In genomic region chr2:15518759-15519158, GRCh38 we compare ENCODE assay signal across 7 cellular contexts. TPM values are rescaled to one million over a fixed set of nuclear protein-coding genes. Genes with fewer than 3 reads are reported as not detected.
A peak's percentile ranks its signal among the peaks of the same experiment; 100 is the strongest.
DNase-seq lines count a peak whose midpoint lies in the region; ATAC-seq, FAIRE-seq and TF ChIP-seq lines count a peak whose summit lies in the region.
"Not testable (repeated sequence)": the region's sequence is repeated elsewhere in the genome, so short reads cannot be mapped to it uniquely, and the experiment has no call there.

No MANE protein-coding gene starts in this region.

- H3K36me3 Mint-ChIP-seq in CD14-positive monocyte = peaks cover 25 to 33% of the 10 kb centered on the region in 2 donors
- not testable (repeated sequence) for H3K36me3 Mint-ChIP-seq in activated T-cell treated with anti-CD3 and anti-CD28 coated beads, Interleukin-2, amount 50 U/mL, for 72 hours (ENCODE audit: insufficient read depth in 2 of 2); astrocyte (ENCODE audit: low read depth, unreplicated experiment)
- H3K36me3 Mint-ChIP-seq in stimulated activated naive B cell treated with anti-CD40 and anti-IgM and Interleukin-4, amounts not matched to agents 10 μg/mL and 1 μg/mL and 100 μg/mL, for 72 hours = peaks cover 19 to 45% of the 10 kb centered on the region in 2 donors

- H3K27ac Mint-ChIP-seq in CD14-positive monocyte = peak overlapping the region; percentile 79 to 93 (median 86)
- H3K27ac Mint-ChIP-seq in activated T-cell treated with anti-CD3 and anti-CD28 coated beads, Interleukin-2, amount 50 U/mL, for 72 hours = peak overlapping the region; percentile 69
- not testable (repeated sequence) for H3K27ac Mint-ChIP-seq in astrocyte (ENCODE audit: unreplicated experiment)
- H3K27ac Mint-ChIP-seq in stimulated activated naive B cell treated with anti-CD40 and anti-IgM and Interleukin-4, amounts not matched to agents 10 μg/mL and 1 μg/mL and 100 μg/mL, for 72 hours = peak overlapping the region; percentile 25

- not testable (repeated sequence) for H3K4me1 ChIP-seq in astrocyte (ENCODE audit: insufficient read depth, low read length); K562 (replicated peaks in 1 of 2; ENCODE audit: control insufficient read depth in 2 of 2, insufficient read depth in 2 of 2, low read length in 2 of 2)
- peaks cover 14% of the 10 kb centered on the region for H3K4me1 ChIP-seq in HepG2 (ENCODE audit: insufficient read depth, low read length)

- not testable (repeated sequence) for TF ChIP-seq RAD21 in K562 (CRISPR knock-in tag; conservative IDR thresholded peaks at IDR 0.05 in 1 of 2, IDR thresholded peaks at IDR 0.05 in 1 of 2); HepG2 (CRISPR knock-in tag; IDR thresholded peaks at IDR 0.05)

- WGBS in K562 (ENCODE audit: insufficient coverage, low coverage, missing lambda C conversion rate) = 89% methylated on average over 3 of the region's 3 CpGs
- 99% methylated on average over 3 of the region's 3 CpGs for WGBS in HepG2 (ENCODE audit: low lambda C conversion rate)

- not testable (repeated sequence) for H3K36me3 ChIP-seq in astrocyte (ENCODE audit: insufficient read depth, low read length)
- H3K36me3 ChIP-seq in K562 (ENCODE audit: control insufficient read depth, insufficient read depth, low read length) = peaks cover 75% of the 10 kb centered on the region
- H3K36me3 ChIP-seq in HepG2 (replicated peaks in 1 of 2; ENCODE audit: control insufficient read depth in 1 of 2, insufficient read depth in 2 of 2, low read length in 2 of 2) = peaks cover under 1 to 21% of the 10 kb centered on the region in 2 experiments; a peak in 3 of 5 replicates

- not testable (repeated sequence) for H3K9me3 ChIP-seq in astrocyte (ENCODE audit: insufficient read depth, low read depth, low read length); K562 (replicated peaks; ENCODE audit: control insufficient read depth, insufficient read depth, low read depth, low read length); HepG2 (ENCODE audit: low read length)

- H3K27me3 Mint-ChIP-seq in CD14-positive monocyte (ENCODE audit: low read depth in 3 of 3); activated T-cell treated with anti-CD3 and anti-CD28 coated beads, Interleukin-2, amount 50 U/mL, for 72 hours (ENCODE audit: low read depth); astrocyte (ENCODE audit: low read depth, unreplicated experiment); stimulated activated naive B cell treated with anti-CD40 and anti-IgM and Interleukin-4, amounts not matched to agents 10 μg/mL and 1 μg/mL and 100 μg/mL, for 72 hours: not testable (repeated sequence)

- ATAC-seq in activated T-cell treated with anti-CD3 and anti-CD28 coated beads, Interleukin-2, amount 50 U/mL, for 72 hours (replicated peaks in 1 of 2); K562; HepG2; stimulated activated naive B cell treated with anti-CD40 and anti-IgM and Interleukin-4, amounts not matched to agents 10 μg/mL and 1 μg/mL and 100 μg/mL, for 72 hours (replicated peaks): not testable (repeated sequence)

- H3K4me1 Mint-ChIP-seq in CD14-positive monocyte = peaks cover 14% of the 10 kb centered on the region
- H3K4me1 Mint-ChIP-seq in activated T-cell treated with anti-CD3 and anti-CD28 coated beads, Interleukin-2, amount 50 U/mL, for 72 hours (ENCODE audit: low read depth); astrocyte (ENCODE audit: low read depth, unreplicated experiment); stimulated activated naive B cell treated with anti-CD40 and anti-IgM and Interleukin-4, amounts not matched to agents 10 μg/mL and 1 μg/mL and 100 μg/mL, for 72 hours: not testable (repeated sequence)

- peak overlapping the region; percentile 64 to 90 for H3K4me3 Mint-ChIP-seq in CD14-positive monocyte
- H3K4me3 Mint-ChIP-seq in activated T-cell treated with anti-CD3 and anti-CD28 coated beads, Interleukin-2, amount 50 U/mL, for 72 hours; astrocyte (ENCODE audit: unreplicated experiment); stimulated activated naive B cell treated with anti-CD40 and anti-IgM and Interleukin-4, amounts not matched to agents 10 μg/mL and 1 μg/mL and 100 μg/mL, for 72 hours: not testable (repeated sequence)

- H3K4me3 ChIP-seq in astrocyte (ENCODE audit: insufficient read depth, low read depth, low read length); K562; HepG2 (replicated peaks in 1 of 3; ENCODE audit: insufficient read depth in 1 of 3, low read depth in 2 of 3, low read length in 3 of 3): not testable (repeated sequence)

- intact Hi-C loops in CD14-positive monocyte (cut with micrococcal nuclease); K562 (cut with micrococcal nuclease); HepG2 (cut with micrococcal nuclease; ENCODE audit: unreplicated experiment): not testable (repeated sequence)

- H3K9me1 ChIP-seq in K562 (ENCODE audit: control insufficient read depth, insufficient read depth, low read length) = not testable (repeated sequence)

- not testable (repeated sequence) for H3K27me3 ChIP-seq in astrocyte (ENCODE audit: insufficient read depth, low read length); K562 (ENCODE audit: control insufficient read depth in 2 of 2, insufficient read depth in 2 of 2, low read length in 2 of 2); HepG2 (ENCODE audit: control insufficient read depth in 1 of 2, insufficient read depth in 2 of 2, low read length in 2 of 2)

- not testable (repeated sequence) for H2AFZ ChIP-seq in astrocyte (ENCODE audit: low read depth, low read length); K562 (ENCODE audit: low read depth, low read length); HepG2 (ENCODE audit: low read length)

- in situ Hi-C loops in K562 (cut with MboI); HepG2 (cut with HindIII; ENCODE audit: extremely low pct_ligation_motif_present, low pct_unique_long_range_greater_than_20kb): not testable (repeated sequence)

- TF ChIP-seq POLR2A in K562 (conservative IDR thresholded peaks at IDR 0.05); HepG2 (IDR thresholded peaks at IDR 0.05; ENCODE audit: insufficient read depth in 1 of 2, low read depth in 2 of 2, low read length in 2 of 2): not testable (repeated sequence)

- H4K20me1 ChIP-seq in astrocyte (ENCODE audit: insufficient read depth, low read length); K562 (replicated peaks; ENCODE audit: control insufficient read depth, insufficient read depth, low read length); HepG2 (ENCODE audit: insufficient read depth, low read length): not testable (repeated sequence)

- not testable (repeated sequence) for H3K4me2 ChIP-seq in astrocyte (ENCODE audit: low read length); K562 (ENCODE audit: insufficient read depth, low read length); HepG2 (ENCODE audit: low read depth, low read length)

- H3K9ac ChIP-seq in astrocyte (ENCODE audit: low read length); K562 (ENCODE audit: insufficient read depth in 1 of 2, low read depth in 2 of 2, low read length in 2 of 2); HepG2 (ENCODE audit: insufficient read depth, low read depth, low read length): not testable (repeated sequence)

- not testable (repeated sequence) for TF ChIP-seq EP300 in K562 (IDR thresholded peaks at IDR 0.05; ENCODE audit: low read length); HepG2 (IDR thresholded peaks at IDR 0.05; ENCODE audit: low read depth in 2 of 2, low read length in 2 of 2); HepG2 (CRISPR knock-in tag; IDR thresholded peaks at IDR 0.05; ENCODE audit: borderline replicate concordance)

- BruUV-seq in K562 (replicated peaks; lab: Mats Ljungman, UMichigan); HepG2 (replicated peaks; lab: Mats Ljungman, UMichigan): not testable (repeated sequence)

- TF ChIP-seq CTCF in CD14-positive monocyte (IDR thresholded peaks at IDR 0.05); astrocyte (IDR thresholded peaks at IDR 0.05; ENCODE audit: insufficient read depth, low read depth, low read length); K562 (IDR thresholded peaks at IDR 0.05 in 2 of 3, conservative IDR thresholded peaks at IDR 0.05 in 1 of 3; ENCODE audit: insufficient read depth in 2 of 3, low read depth in 1 of 3, low read length in 3 of 3); HepG2 (CRISPR knock-in tag; IDR thresholded peaks at IDR 0.05): not testable (repeated sequence)

- H3K79me2 ChIP-seq in astrocyte (ENCODE audit: insufficient read depth, low read length); HepG2 (ENCODE audit: insufficient read depth, low read length): not testable (repeated sequence)
- H3K79me2 ChIP-seq in K562 (ENCODE audit: control insufficient read depth, insufficient read depth, low read length) = peaks cover 20% of the 10 kb centered on the region

- CTCF ChIA-PET in K562 (lab: Yijun Ruan, JAX; ENCODE audit: low intra/inter-chr PET ratio); HepG2 (lab: Yijun Ruan, JAX; ENCODE audit: low intra/inter-chr PET ratio, low total read pairs): not testable (repeated sequence)

- H3K9me3 Mint-ChIP-seq in CD14-positive monocyte; activated T-cell treated with anti-CD3 and anti-CD28 coated beads, Interleukin-2, amount 50 U/mL, for 72 hours; astrocyte (ENCODE audit: unreplicated experiment); stimulated activated naive B cell treated with anti-CD40 and anti-IgM and Interleukin-4, amounts not matched to agents 10 μg/mL and 1 μg/mL and 100 μg/mL, for 72 hours: not testable (repeated sequence)

- POLR2A ChIA-PET in K562 (lab: Yijun Ruan, JAX) = interaction anchor here (1.2 kb wide), 1 partner anchor 11 kb away, joined by 6 read pairs; no protein-coding TSS in a partner anchor
- POLR2A ChIA-PET in HepG2 (lab: Yijun Ruan, JAX) = not testable (repeated sequence)

- not testable (repeated sequence) for DNase-seq in CD14-positive monocyte (ENCODE audit: low spot score); activated T-cell treated with anti-CD3 and anti-CD28 coated beads, Interleukin-2, amount 50 U/mL, for 72 hours; astrocyte (ENCODE audit: low read depth); K562 (ENCODE audit: extremely low read depth in 1 of 4, low spot score in 3 of 4); HepG2 (ENCODE audit: low spot score); stimulated activated naive B cell treated with anti-CD40 and anti-IgM and Interleukin-4, amounts not matched to agents 10 μg/mL and 1 μg/mL and 100 μg/mL, for 72 hours
- peak; percentile 86 for DNase-seq in SK-N-DZ (ENCODE audit: low spot score)

- FAIRE-seq in astrocyte (lab: Jason Lieb, UNC) = peak; percentile 39
- not testable (repeated sequence) for FAIRE-seq in K562 (lab: Jason Lieb, UNC); HepG2 (lab: Jason Lieb, UNC)

- not testable (repeated sequence) for H3K27ac ChIP-seq in astrocyte (ENCODE audit: low read depth, low read length); K562 (ENCODE audit: extremely low read depth, low read depth, low read length); HepG2 (ENCODE audit: extremely low read length, insufficient read depth, low read length)

RNA-seq across cellular contexts. Expression of gene NBAS, which starts 42.4 kb away (rescaled TPM):
- polyA plus RNA-seq in CD14-positive monocyte = 10 to 100 TPM in 1 of 2 donors, 1 to 10 TPM in 1; 8.9 to 10.9 TPM
- polyA plus RNA-seq in SK-N-DZ (2014; cell fraction: cytosol; rRNA removed) = 171 and 202 TPM in 2 replicates
- 123 and 132 TPM in 2 replicates for polyA plus RNA-seq in SK-N-DZ (2014; cell fraction: nucleus; rRNA removed)
- total RNA-seq in activated T-cell treated with anti-CD3 and anti-CD28 coated beads, Interleukin-2, amount 50 U/mL, for 72 hours = 10 to 100 TPM; 45.9 to 50.8 TPM
- 57.6 and 61.5 TPM in 2 replicates for total RNA-seq in astrocyte
- 91.7 and 241 TPM in 2 replicates for total RNA-seq in K562 (2011; cell fraction: chromatin; rRNA removed; ENCODE audit: low replicate concordance)
- 43.5 and 55.7 TPM in 2 replicates for total RNA-seq in K562 (2011; cell fraction: nucleolus; rRNA removed)
- total RNA-seq in K562 (2011; cell fraction: nucleoplasm; rRNA removed) = 65.8 and 79.2 TPM in 2 replicates
- total RNA-seq in K562 (2014; rRNA removed) = 69.9 and 79.6 TPM in 2 replicates
- 90.3 and 91.4 TPM in 2 replicates for total RNA-seq in K562 (2014; rRNA removed; fragmentation: Illumina TruSeq; extraction: Trizol)
- 90.1 and 94.4 TPM in 2 replicates for total RNA-seq in K562 (2015; rRNA removed; fragmentation: Illumina TruSeq; extraction: Trizol)
- 91.2 and 95.8 TPM in 2 replicates for total RNA-seq in K562 (2021)
- polyA plus RNA-seq in K562 (2011; rRNA removed) = 55.3 and 56.7 TPM in 2 replicates
- polyA plus RNA-seq in K562 (2011; cell fraction: cytosol; rRNA removed) = 40.2 and 57.1 TPM in 2 replicates
- 61.7 and 63.2 TPM in 2 replicates for polyA plus RNA-seq in K562 (2011; cell fraction: nucleus; rRNA removed)
- polyA plus RNA-seq in K562 (2012) = 55.4 and 126 TPM in 2 replicates
- polyA plus RNA-seq in K562 (2014; fragmentation: Illumina TruSeq; extraction: Trizol) = 63.7 and 70.8 TPM in 2 replicates
- polyA plus RNA-seq in K562 (2014; fragmentation: Nextera tagmentation; extraction: Ambion mirVana) = 10 to 100 TPM; 15.3 to 33.5 TPM
- polyA plus RNA-seq in K562 (2014; rRNA removed) = 43.1 and 49.5 TPM in 2 replicates
- polyA minus RNA-seq in K562 (2011; rRNA and poly(A)+ RNA removed) = 182 and 229 TPM in 2 replicates
- polyA minus RNA-seq in K562 (2011; cell fraction: cytosol; rRNA and poly(A)+ RNA removed) = 75.2 and 76.4 TPM in 2 replicates
- polyA minus RNA-seq in K562 (2011; cell fraction: nucleus; rRNA and poly(A)+ RNA removed) = 67.5 and 123 TPM in 2 replicates
- 58.7 and 61.4 TPM in 2 replicates for total RNA-seq in HepG2 (2016; rRNA removed; fragmentation: Illumina TruSeq; extraction: Trizol)
- 52.9 and 59.9 TPM in 2 replicates for total RNA-seq in HepG2 (2016; cell fraction: cytosol; rRNA removed; fragmentation: Illumina TruSeq; extraction: Trizol; ENCODE audit: low read depth)
- total RNA-seq in HepG2 (2016; cell fraction: insoluble cytoplasmic fraction; rRNA removed; fragmentation: Illumina TruSeq; extraction: Trizol) = 56.3 and 56.6 TPM in 2 replicates
- total RNA-seq in HepG2 (2016; cell fraction: membrane; rRNA removed; fragmentation: Illumina TruSeq; extraction: Trizol) = 27.5 and 33.9 TPM in 2 replicates
- total RNA-seq in HepG2 (2016; cell fraction: nucleus; rRNA removed; fragmentation: Illumina TruSeq; extraction: Trizol) = 75.6 and 80.4 TPM in 2 replicates
- polyA plus RNA-seq in HepG2 (2011; rRNA removed) = 28.8 and 33.6 TPM in 2 replicates
- 29.5 and 30.7 TPM in 2 replicates for polyA plus RNA-seq in HepG2 (2011; cell fraction: cytosol; rRNA removed)
- 23.2 and 23.7 TPM in 2 replicates for polyA plus RNA-seq in HepG2 (2011; cell fraction: nucleus; rRNA removed)
- polyA plus RNA-seq in HepG2 (2012) = 26.5 and 30.9 TPM in 2 replicates
- polyA plus RNA-seq in HepG2 (2016; cell fraction: cytosol; fragmentation: Illumina TruSeq; extraction: Trizol; ENCODE audit: low read depth) = 14.7 and 16.9 TPM in 2 replicates
- polyA plus RNA-seq in HepG2 (2016; cell fraction: insoluble cytoplasmic fraction; fragmentation: Illumina TruSeq; extraction: Trizol; ENCODE audit: low read depth) = 27.5 and 27.7 TPM in 2 replicates
- 5.6 and 6.1 TPM in 2 replicates for polyA plus RNA-seq in HepG2 (2016; cell fraction: membrane; fragmentation: Illumina TruSeq; extraction: Trizol; ENCODE audit: low read depth)
- 39.1 and 42.0 TPM in 2 replicates for polyA plus RNA-seq in HepG2 (2016; cell fraction: nucleus; fragmentation: Illumina TruSeq; extraction: Trizol; ENCODE audit: insufficient read depth, low read depth)
- polyA minus RNA-seq in HepG2 (2011; rRNA and poly(A)+ RNA removed; ENCODE audit: low replicate concordance) = 55.2 and 126 TPM in 2 replicates
- 57.6 and 62.9 TPM in 2 replicates for polyA minus RNA-seq in HepG2 (2011; cell fraction: cytosol; rRNA and poly(A)+ RNA removed)
- 102 and 117 TPM in 2 replicates for polyA minus RNA-seq in HepG2 (2011; cell fraction: nucleus; rRNA and poly(A)+ RNA removed)
